ENCODE assay signal across 26 cellular contexts in the genomic region with DNA sequence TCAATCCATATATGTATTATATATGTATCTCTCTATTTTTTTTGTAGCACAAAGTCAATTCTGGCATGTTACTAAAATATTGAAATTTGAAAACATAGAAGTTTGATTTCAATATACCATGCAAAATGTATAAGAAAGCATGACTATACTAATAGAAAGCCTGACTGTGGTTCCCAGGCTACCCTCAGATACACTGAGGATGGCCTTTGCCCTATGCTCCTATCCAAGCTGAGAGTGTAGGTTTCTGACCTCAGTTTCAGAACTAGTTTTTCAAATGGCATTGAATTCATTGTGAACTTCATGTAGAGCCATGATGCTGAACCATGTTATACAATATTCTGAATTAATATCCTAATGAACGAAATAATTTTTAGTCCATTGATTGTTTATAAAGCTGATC.
"Had no signal": no experiment of that assay in that cellular context is flagged by ENCODE, and none has a peak within 500 bp of the region (broad histone marks: within the 10 kb centered on the region; RNA-seq: fewer than 3 reads in every experiment).

No MANE protein-coding gene starts in this region.

- DNase-seq: stimulated activated CD4-positive, alpha-beta T cell treated with anti-CD3 and anti-CD28 coated beads, Interleukin-2, amount 100 ng/mL, for 48 hours; stimulated activated CD4-positive, alpha-beta T cell treated with anti-CD3 and anti-CD28 coated beads, Interleukin-4, amount 100 ng/mL, for 1 hour; stimulated activated CD4-positive, alpha-beta T cell treated with anti-CD3 and anti-CD28 coated beads, Interleukin-4, amount 100 ng/mL, for 24 hours; stimulated activated CD4-positive, alpha-beta T cell treated with anti-CD3 and anti-CD28 coated beads, Interleukin-4, amount 100 ng/mL, for 4 hours; stimulated activated CD8-positive, alpha-beta memory T cell treated with anti-CD3 and anti-CD28 coated beads, Interleukin-4, amount 100 ng/mL, for 48 hours; stimulated activated naive B cell treated with anti-CD40 and anti-IgM and Interleukin-4, amounts not matched to agents 10 μg/mL and 1 μg/mL and 100 μg/mL, for 72 hours; stimulated activated naive CD4-positive, alpha-beta T cell; stimulated activated naive CD4-positive, alpha-beta T cell treated with Interleukin-2 at 50 U/mL for 16 hours; stimulated activated naive CD8-positive, alpha-beta T cell treated with anti-CD3 and anti-CD28 coated beads, Interleukin-15, amount 100 ng/mL, for 72 hours; stimulated activated naive CD8-positive, alpha-beta T cell treated with anti-CD3 and anti-CD28 coated beads, Interleukin-15, Interleukin-2, amounts not matched to agents 100 U/mL and 50 U/mL, for 24 hours; stomach; substantia nigra; testis; thyroid gland; tibial artery; transverse colon; trophoblast cell; upper lobe of left lung; upper lobe of right lung; uterus had no signal

- H3K27ac ChIP-seq: stomach, suprapubic skin, testis, thoracic aorta, thyroid gland, tibial artery, tibial nerve, transverse colon, upper lobe of left lung, upper lobe of right lung, uterus, vagina had no signal

- H3K36me3 ChIP-seq: stomach, suprapubic skin, thoracic aorta, thyroid gland, tibial artery, tibial nerve, transverse colon, upper lobe of left lung, upper lobe of right lung, uterus, vagina had no signal

- H3K27me3 ChIP-seq: stomach, suprapubic skin, testis, thyroid gland, tibial artery, tibial nerve, transverse colon, upper lobe of left lung, upper lobe of right lung, uterus, vagina had no signal

- ATAC-seq: stimulated activated effector memory CD8-positive, alpha-beta T cell treated with anti-CD3 and anti-CD28 coated beads, Interleukin-12 subunit alpha, Interleukin-12 subunit beta, amount 100 ng/mL, for 72 hours; stimulated activated memory B cell treated with anti-CD40 and anti-IgM and Interleukin-4, amounts not matched to agents 10 μg/mL and 1 μg/mL and 100 μg/mL, for 72 hours; stimulated activated naive B cell treated with anti-CD40 and anti-IgM and Interleukin-4, amounts not matched to agents 10 μg/mL and 1 μg/mL and 100 μg/mL, for 72 hours; stimulated activated naive CD8-positive, alpha-beta T cell treated with anti-CD3 and anti-CD28 coated beads, Interleukin-15, amount 100 ng/mL, for 72 hours; stimulated activated naive CD8-positive, alpha-beta T cell treated with anti-CD3 and anti-CD28 coated beads, Interleukin-15, Interleukin-2, amounts not matched to agents 100 U/mL and 50 U/mL, for 24 hours; upper lobe of right lung had no signal

- H3K4me3 ChIP-seq: stomach, suprapubic skin, testis, thoracic aorta, thyroid gland, tibial artery, tibial nerve, transverse colon, upper lobe of left lung, upper lobe of right lung, uterus, vagina had no signal

- H3K9me3 ChIP-seq: suprapubic skin, testis, thoracic aorta, thyroid gland, tibial artery, transverse colon, upper lobe of left lung, upper lobe of right lung, uterus, vagina had no signal

- H3K4me1 ChIP-seq: stomach, suprapubic skin, testis, thyroid gland, tibial artery, tibial nerve, transverse colon, upper lobe of left lung, upper lobe of right lung, uterus, vagina had no signal
